ENCODE assay signal across 9 cellular contexts in genomic region chr11:34654491-34655334, GRCh38.
A peak's percentile ranks its signal among the peaks of the same experiment; 100 is the strongest.
DNase-seq lines count a peak whose midpoint lies in the region; ATAC-seq and TF ChIP-seq lines count a peak whose summit lies in the region.
"Had no signal": no experiment of that assay in that cellular context is flagged by ENCODE, and none has a peak within 500 bp of the region (broad histone marks: within the 10 kb centered on the region; RNA-seq: fewer than 3 reads in every experiment).

No MANE protein-coding gene starts in this region.

- no peak for ATAC-seq in GM21825 (IDR thresholded peaks at IDR 0.05; ENCODE audit: unreplicated experiment)
- ATAC-seq in GM18873 (IDR thresholded peaks at IDR 0.05; ENCODE audit: low FRiP score, unreplicated experiment), result no peak
- no peak for ATAC-seq in HG02678 (IDR thresholded peaks at IDR 0.05; ENCODE audit: unreplicated experiment)
- ATAC-seq: naive thymus-derived CD8-positive, alpha-beta T cell had no signal

- TF ChIP-seq CTCF in 22Rv1 (IDR thresholded peaks at IDR 0.05), result no peak
- no peak for TF ChIP-seq CTCF in VCaP (conservative IDR thresholded peaks at IDR 0.05)

- H3K27ac ChIP-seq in 22Rv1 (peak overlapping the region; percentile 80), VCaP (peak overlapping the region; percentile 40)

- DNase-seq in HuH-7 (ENCODE audit: low spot score) (peak; percentile 53), kidney tubule cell (ENCODE audit: low spot score) (peak; percentile 84), NCI-H187 (lab: John Stamatoyannopoulos, UW) (no peak)
- DNase-seq: naive thymus-derived CD8-positive, alpha-beta T cell had no signal

Comparison
In these comparisons a context has a peak if more than half of its experiments do, and no peak if none do; other contexts are left out.
1. DNase-seq: peak in HuH-7 (single experiment) and kidney tubule cell (single experiment); none in NCI-H187 (0 of 2).